ENCODE assay signal across 8 cellular contexts in the genomic region with DNA sequence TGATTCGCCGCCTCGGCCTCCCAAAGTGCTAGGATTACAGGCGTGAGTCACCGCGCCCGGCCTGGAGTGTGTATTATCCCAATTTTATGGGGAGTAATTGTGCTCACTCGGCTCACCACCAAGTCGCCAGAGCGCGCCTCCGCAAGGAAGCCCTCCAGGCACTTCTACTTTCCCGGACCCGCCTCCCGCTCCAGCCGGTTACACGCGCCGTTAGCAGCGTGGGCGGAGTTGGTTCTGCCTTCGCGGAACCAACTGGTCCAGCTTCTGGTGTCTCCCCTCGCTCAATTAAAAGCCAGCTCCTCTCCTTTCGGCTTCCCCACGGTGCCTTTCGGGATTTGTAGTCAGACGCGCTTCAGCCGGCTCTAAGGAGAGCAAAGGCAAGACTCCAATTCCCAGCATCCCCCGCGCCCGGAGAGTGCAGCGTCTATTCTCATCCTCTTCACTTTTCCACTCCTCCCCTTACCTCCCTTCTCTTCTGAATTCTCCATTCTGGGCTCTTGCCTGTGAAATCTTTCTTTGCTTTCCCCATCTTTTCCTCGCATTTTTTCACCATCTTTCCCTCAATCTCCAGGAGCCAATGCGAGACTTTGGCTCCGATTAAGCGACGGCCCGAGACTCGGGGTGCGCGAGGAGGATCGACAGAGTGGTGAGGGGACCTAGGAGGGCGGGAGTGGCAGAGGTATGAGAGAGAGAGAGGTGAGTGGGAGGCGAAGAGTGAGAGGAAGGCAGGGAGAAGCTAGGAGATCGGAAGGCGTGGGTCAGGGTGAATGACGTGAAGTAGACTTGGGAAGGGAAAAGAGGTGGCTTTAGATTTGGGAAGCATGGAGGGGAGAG. TPM values are rescaled to one million over a fixed set of nuclear protein-coding genes. Genes with fewer than 3 reads are reported as not detected.
DNase-seq lines count a peak whose midpoint lies in the region; ATAC-seq and TF ChIP-seq lines count a peak whose summit lies in the region.

TSS of gene GTF2H4 (plus strand) at position 450 of the 834 bp plus-strand sequence.

- intact Hi-C loops in left cardiac atrium (cut with DNase I) = no loop called here

- DNase-seq in GM13977 (ENCODE audit: low spot score) = peak; percentile 94
- peak; percentile 95 for DNase-seq in NCI-H1694 treated with DMSO at 0.1 percent for 48 hours (lab: John Stamatoyannopoulos, UW)
- peak; percentile 84 to 87 (median 87) for DNase-seq in T-helper 17 cell
- peak; percentile 70 to 98 (median 95) for DNase-seq in amygdala (lab: John Stamatoyannopoulos, UW)
- peak; percentile 97 for DNase-seq in left cardiac atrium
- DNase-seq in progenitor cell of endocrine pancreas (ENCODE audit: low spot score, unreplicated experiment) = peak; percentile 82

- H3K36me3 Mint-ChIP-seq in T-helper 17 cell (ENCODE audit: low read depth) (peaks cover 8% of the 10 kb centered on the region), progenitor cell of endocrine pancreas (ENCODE audit: insufficient read depth) (peaks cover 15% of the 10 kb centered on the region)

- WGBS in urinary bladder = under 1% methylated on average over 49 of the region's 49 CpGs

- TF ChIP-seq CTCF in GM13977 (IDR thresholded peaks at IDR 0.05; ENCODE audit: extremely low read depth, insufficient read depth, missing control alignments) (no peak), progenitor cell of endocrine pancreas (IDR thresholded peaks at IDR 0.05; ENCODE audit: unreplicated experiment) (no peak)

- H3K4me3 Mint-ChIP-seq in T-helper 17 cell = peak within 1 kb of the TSS; percentile 99
- peak within 1 kb of the TSS; percentile 98 for H3K4me3 Mint-ChIP-seq in progenitor cell of endocrine pancreas (ENCODE audit: low read depth)

- no peaks in the 10 kb centered on the region for H3K9me3 ChIP-seq in T-helper 17 cell (ENCODE audit: control insufficient read depth, low read length, poor library complexity, severe bottlenecking)

- H3K27ac ChIP-seq in urinary bladder (ENCODE audit: low read depth) = no peak within 1 kb of the TSS

- H3K27me3 Mint-ChIP-seq in T-helper 17 cell (no peaks in the 10 kb centered on the region), progenitor cell of endocrine pancreas (no peaks in the 10 kb centered on the region)

- H3K4me1 Mint-ChIP-seq in T-helper 17 cell = peaks cover 24% of the 10 kb centered on the region
- H3K4me1 Mint-ChIP-seq in progenitor cell of endocrine pancreas (ENCODE audit: low read depth) = peaks cover 14% of the 10 kb centered on the region

- H3K27ac Mint-ChIP-seq in T-helper 17 cell (peak within 1 kb of the TSS; percentile 92), progenitor cell of endocrine pancreas (peak within 1 kb of the TSS; percentile 92)

- ATAC-seq in HG02885 (IDR thresholded peaks at IDR 0.05; ENCODE audit: poor library complexity, unreplicated experiment) (peak; percentile 97), T-helper 17 cell (peak; percentile 100), left cardiac atrium (peak; percentile 98 to 99)

- in situ Hi-C loops in GM13977 (cut with MboI; ENCODE audit: low pct_unique_long_range_greater_than_20kb, low sequenced_read_pairs, unreplicated experiment) = no loop called here

- peaks cover 3% of the 10 kb centered on the region for H3K4me1 ChIP-seq in urinary bladder (ENCODE audit: insufficient read depth)

- H3K36me3 ChIP-seq in urinary bladder (ENCODE audit: insufficient read depth) = no peaks in the 10 kb centered on the region

- peak within 1 kb of the TSS; percentile 91 for H3K4me3 ChIP-seq in urinary bladder (ENCODE audit: low read depth, low read length)

- no peaks in the 10 kb centered on the region for H3K9me3 Mint-ChIP-seq in progenitor cell of endocrine pancreas (ENCODE audit: low read depth)

RNA-seq across cellular contexts. Expression of gene GTF2H4, which starts in this region (rescaled TPM):
- total RNA-seq in T-helper 17 cell = 10 to 100 TPM; 11.6 to 19.7 TPM
- total RNA-seq in left cardiac atrium = 10 to 100 TPM; 24.4 to 25.3 TPM
- 73.0 and 74.7 TPM in 2 replicates for total RNA-seq in progenitor cell of endocrine pancreas
- total RNA-seq in urinary bladder = 26.2 TPM
- 25.7 TPM for polyA plus RNA-seq in urinary bladder
